34 cellular contexts compared by ENCODE assay signal in genomic region chr3:157602424-157602823, GRCh38.
"Had no signal": no experiment of that assay in that cellular context is flagged by ENCODE, and none has a peak within 500 bp of the region (broad histone marks: within the 10 kb centered on the region; RNA-seq: fewer than 3 reads in every experiment).

No MANE protein-coding gene starts in this region.

- H3K27me3 ChIP-seq: adrenal gland, body of pancreas, brain microvascular endothelial cell, breast epithelium had no signal

- DNase-seq: activated B cell treated with CpG ODN at 0.5 μM for 24 hours; activated CD4-positive, alpha-beta memory T cell treated with anti-CD3 and anti-CD28 coated beads for 36 hours; activated CD4-positive, alpha-beta T cell treated with anti-CD3 and anti-CD28 coated beads for 4 hours; activated CD4-positive, alpha-beta T cell treated with anti-CD3 and anti-CD28 coated beads, Interleukin-2, amount 10 ng/mL, durations not matched to agents 24 days and 14 days; activated CD4-positive, alpha-beta T cell treated with anti-CD3 and anti-CD28 coated beads, Interleukin-2, amount 50 U/mL, for 1 hour; activated CD4-positive, alpha-beta T cell treated with anti-CD3 and anti-CD28 coated beads, Interleukin-2, amount 50 U/mL, for 4 hours; activated CD4-positive, CD25-positive, alpha-beta regulatory T cell treated with anti-CD3 and anti-CD28 coated beads, Interleukin-2, amount 50 U/mL, for 72 hours; activated CD8-positive, alpha-beta memory T cell treated with anti-CD3 and anti-CD28 coated beads, Interleukin-2, amount 50 U/mL, for 4 hours; activated CD8-positive, alpha-beta T cell treated with anti-CD3 and anti-CD28 coated beads for 36 hours; activated effector memory CD4-positive, alpha-beta T cell treated with anti-CD3 and anti-CD28 coated beads, Interleukin-2, amount 50 U/mL, for 16 hours; activated gamma-delta T cell treated with Interleukin-2 at 50 U/mL for 16 hours; activated naive CD4-positive, alpha-beta T cell; activated naive CD4-positive, alpha-beta T cell treated with anti-CD3 and anti-CD28 coated beads for 36 hours; activated naive CD4-positive, alpha-beta T cell treated with anti-CD3 and anti-CD28 coated beads, Interleukin-2, amount 50 U/mL, for 16 hours; activated naive CD8-positive, alpha-beta T cell treated with anti-CD3 and anti-CD28 coated beads for 36 hours; activated T-cell treated with anti-CD3 and anti-CD28 coated beads for 4 hours; activated T-cell treated with anti-CD3 and anti-CD28 coated beads, Interleukin-2, amount 50 U/mL, for 1 hour; activated T-cell treated with anti-CD3 and anti-CD28 coated beads, Interleukin-2, amount 50 U/mL, for 4 hours; activated T-cell treated with anti-CD3 and anti-CD28 coated beads, Interleukin-2, amount 50 U/mL, for 72 hours; adrenal gland; amniotic stem cell; aorta; body of pancreas; brain microvascular endothelial cell; central memory CD4-positive, alpha-beta T cell; T-helper 2 cell; T-helper 9 cell had no signal

- FAIRE-seq: astrocyte, colon, TTC549 had no signal

- H3K36me3 ChIP-seq: adrenal gland, brain microvascular endothelial cell, breast epithelium had no signal

- H3K4me1 ChIP-seq: adrenal gland, body of pancreas, breast epithelium had no signal

- H3K9me3 ChIP-seq: adrenal gland, body of pancreas, breast epithelium had no signal

- H3K4me3 ChIP-seq: adrenal gland, body of pancreas, breast epithelium had no signal

- H3K27ac ChIP-seq: adrenal gland, body of pancreas, brain microvascular endothelial cell, breast epithelium, VCaP had no signal

- ATAC-seq: activated CD8-positive, alpha-beta T cell treated with anti-CD3 and anti-CD28 coated beads for 36 hours; activated naive CD4-positive, alpha-beta T cell treated with anti-CD3 and anti-CD28 coated beads, Interleukin-2, amount 50 U/mL, for 72 hours; activated T-cell treated with anti-CD3 and anti-CD28 coated beads, Interleukin-2, amount 50 U/mL, for 4 hours; activated T-cell treated with anti-CD3 and anti-CD28 coated beads, Interleukin-2, amount 50 U/mL, for 72 hours; activated T-helper 17 cell treated with anti-CD3 and anti-CD28 coated beads, Interleukin-2, amount 50 U/mL, for 72 hours; body of pancreas had no signal
